In genomic region chr5:863244-863805, GRCh38 we compare ENCODE assay signal across 17 cellular contexts.
"Had no signal": no experiment of that assay in that cellular context is flagged by ENCODE, and none has a peak within 500 bp of the region (broad histone marks: within the 10 kb centered on the region; RNA-seq: fewer than 3 reads in every experiment).

No MANE protein-coding gene starts in this region.

- H3K27ac ChIP-seq: colonic mucosa, tibial nerve had no signal

- H3K4me1 Mint-ChIP-seq: activated CD4-positive, alpha-beta T cell treated with anti-CD3 and anti-CD28 coated beads, Interleukin-2, amount 10 ng/mL, durations not matched to agents 24 days and 14 days; activated T-helper 17 cell treated with anti-CD3 and anti-CD28 coated beads, Interleukin-2, amount 50 U/mL, for 72 hours; nephron had no signal

- H3K4me3 ChIP-seq: colonic mucosa, lung, tibial nerve had no signal

- ATAC-seq: activated CD8-positive, alpha-beta T cell treated with anti-CD3 and anti-CD28 coated beads for 36 hours; activated T-helper 17 cell treated with anti-CD3 and anti-CD28 coated beads, Interleukin-2, amount 50 U/mL, for 72 hours had no signal

- H3K27ac Mint-ChIP-seq: activated CD4-positive, alpha-beta T cell treated with anti-CD3 and anti-CD28 coated beads, Interleukin-2, amount 10 ng/mL, durations not matched to agents 24 days and 14 days; activated CD8-positive, alpha-beta T cell treated with anti-CD3 and anti-CD28 coated beads for 36 hours; activated T-helper 17 cell treated with anti-CD3 and anti-CD28 coated beads, Interleukin-2, amount 50 U/mL, for 72 hours; stimulated activated naive CD8-positive, alpha-beta T cell treated with anti-CD3 and anti-CD28 coated beads, Interleukin-15, Interleukin-2, amounts not matched to agents 100 ng/mL and 50 ng/mL, for 24 hours had no signal

- H3K4me1 ChIP-seq: colonic mucosa had no signal

- DNase-seq: activated CD4-positive, alpha-beta T cell treated with anti-CD3 and anti-CD28 coated beads, Interleukin-2, amount 10 ng/mL, durations not matched to agents 24 days and 14 days; activated CD8-positive, alpha-beta T cell treated with anti-CD3 and anti-CD28 coated beads for 36 hours; activated naive CD4-positive, alpha-beta T cell treated with Interleukin-2 at 50 U/mL for 16 hours; activated T-cell treated with anti-CD3 and anti-CD28 coated beads, Interleukin-2, amount 50 U/mL, for 1 hour; colonic mucosa; foreskin melanocyte; hypothalamus; islet precursor cell; nucleus accumbens; stimulated activated CD4-positive, alpha-beta T cell treated with anti-CD3 and anti-CD28 coated beads, Interleukin-15, amount 100 ng/mL, for 24 hours; stimulated activated CD4-positive, alpha-beta T cell treated with anti-CD3 and anti-CD28 coated beads, Interleukin-2, amount 100 ng/mL, for 48 hours had no signal

- H3K27me3 Mint-ChIP-seq: activated CD4-positive, alpha-beta T cell treated with anti-CD3 and anti-CD28 coated beads, Interleukin-2, amount 10 ng/mL, durations not matched to agents 24 days and 14 days; activated CD8-positive, alpha-beta T cell treated with anti-CD3 and anti-CD28 coated beads for 36 hours; activated T-helper 17 cell treated with anti-CD3 and anti-CD28 coated beads, Interleukin-2, amount 50 U/mL, for 72 hours; central memory CD8-positive, alpha-beta T cell; stimulated activated naive CD8-positive, alpha-beta T cell treated with anti-CD3 and anti-CD28 coated beads, Interleukin-15, Interleukin-2, amounts not matched to agents 100 ng/mL and 50 ng/mL, for 24 hours had no signal

- H3K4me3 Mint-ChIP-seq: activated CD4-positive, alpha-beta T cell treated with anti-CD3 and anti-CD28 coated beads, Interleukin-2, amount 10 ng/mL, durations not matched to agents 24 days and 14 days; activated CD8-positive, alpha-beta T cell treated with anti-CD3 and anti-CD28 coated beads for 36 hours; activated T-helper 17 cell treated with anti-CD3 and anti-CD28 coated beads, Interleukin-2, amount 50 U/mL, for 72 hours; central memory CD8-positive, alpha-beta T cell; nephron; stimulated activated naive CD8-positive, alpha-beta T cell treated with anti-CD3 and anti-CD28 coated beads, Interleukin-15, Interleukin-2, amounts not matched to agents 100 ng/mL and 50 ng/mL, for 24 hours had no signal

- H3K9me3 ChIP-seq: colonic mucosa, tibial nerve had no signal

- H3K27me3 ChIP-seq: colonic mucosa, tibial nerve had no signal
